In genomic region chr4:185797018-185797417, GRCh38 we compare ENCODE assay signal across 1 cellular context.
TF ChIP-seq lines count a peak whose summit lies in the region.

No MANE protein-coding gene starts in this region.

TF ChIP-seq in H1, 55 proteins besides CTCF, POLR2A, EP300 and RAD21 (continued from another document):
- TF ChIP-seq EGR1 (IDR thresholded peaks at IDR 0.05; ENCODE audit: borderline replicate concordance, low read depth, low read length) (no peak), RFX5 (IDR thresholded peaks at IDR 0.05; ENCODE audit: borderline replicate concordance, low read depth, low read length) (no peak), KDM5A (IDR thresholded peaks at IDR 0.05; ENCODE audit: low read length) (no peak)
